ENCODE assay signal across 20 cellular contexts in the genomic region with DNA sequence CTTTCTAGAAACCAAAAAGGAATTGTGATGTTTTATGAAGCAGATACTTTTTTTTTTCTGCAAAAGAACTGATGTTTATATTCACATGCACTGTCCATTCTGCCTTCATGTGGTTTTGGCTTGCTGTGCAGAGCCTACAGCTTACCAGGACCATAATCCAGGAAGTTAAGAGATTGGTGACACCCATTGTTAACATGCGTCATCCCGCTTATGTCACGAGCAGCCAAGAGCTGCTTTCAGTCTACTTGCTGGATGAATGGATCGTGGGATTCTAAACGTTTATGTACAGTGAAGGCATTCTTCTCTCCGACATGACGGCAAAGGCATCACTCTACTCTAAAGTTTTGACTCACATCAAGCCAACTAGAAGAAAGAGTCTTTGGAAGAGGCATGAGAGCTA.
"Had no signal": no experiment of that assay in that cellular context is flagged by ENCODE, and none has a peak within 500 bp of the region (broad histone marks: within the 10 kb centered on the region; RNA-seq: fewer than 3 reads in every experiment).

No MANE protein-coding gene starts in this region.

- DNase-seq: activated CD4-positive, alpha-beta T cell treated with anti-CD3 and anti-CD28 coated beads for 36 hours; activated CD4-positive, alpha-beta T cell treated with anti-CD3 and anti-CD28 coated beads, Interleukin-2, amount 10 ng/mL, durations not matched to agents 7 days and 5 days; activated CD4-positive, alpha-beta T cell treated with anti-CD3 and anti-CD28 coated beads, Interleukin-2, amount 50 U/mL, for 48 hours; activated CD8-positive, alpha-beta T cell treated with anti-CD3 and anti-CD28 coated beads, Interleukin-2, amount 10 ng/mL, durations not matched to agents 7 days and 5 days; activated gamma-delta T cell; activated naive CD4-positive, alpha-beta T cell treated with Interleukin-2 at 50 U/mL for 16 hours; activated T-cell treated with anti-CD3 and anti-CD28 coated beads, Interleukin-2, amount 50 U/mL, for 24 hours; aorta; NCI-H1105; NCI-H1417 treated with DMSO at 0.1 percent for 48 hours; NCI-H1694; NCI-H1930; NCI-H2081 treated with DMSO at 0.1 percent for 48 hours; NCI-H345; NCI-H510A; NCI-H526; NCI-H748 treated with DMSO at 0.1 percent for 48 hours; NK-92 treated with Interleukin-12 subunit alpha and Interleukin-12 subunit beta, amount 100 ng/mL, for 24 hours; PC-3; Peyer's patch had no signal
